In genomic region chr7:127884066-127884559, GRCh38 we compare ENCODE assay signal across 14 cellular contexts.
DNase-seq lines count a peak whose midpoint lies in the region; ATAC-seq and TF ChIP-seq lines count a peak whose summit lies in the region.
"Had no signal": no experiment of that assay in that cellular context is flagged by ENCODE, and none has a peak within 500 bp of the region (broad histone marks: within the 10 kb centered on the region; RNA-seq: fewer than 3 reads in every experiment).

No MANE protein-coding gene starts in this region.

- H3K4me1 ChIP-seq in HCT116 (ENCODE audit: control insufficient read depth in 1 of 2, insufficient read depth in 2 of 2, low read length in 2 of 2) (peaks cover 0 to 8% of the 10 kb centered on the region in 2 experiments; a peak in 1 of 4 replicates), adrenal gland (replicated peaks in 1 of 2) (peaks cover 38 to 68% of the 10 kb centered on the region in 2 donors), left ventricle myocardium inferior (peaks cover 74% of the 10 kb centered on the region), psoas muscle (peaks cover 19% of the 10 kb centered on the region)

- peaks cover 34% of the 10 kb centered on the region for H3K79me2 ChIP-seq in HCT116 (ENCODE audit: insufficient read depth, low read length)

- H3K9me3 ChIP-seq in HCT116 (ENCODE audit: control insufficient read depth in 1 of 2, insufficient read depth in 1 of 2, low read depth in 1 of 2, low read length in 2 of 2) (no peaks in the 10 kb centered on the region), adrenal gland (replicated peaks in 1 of 3) (no peaks in the 10 kb centered on the region), left ventricle myocardium inferior (replicated peaks) (no peaks in the 10 kb centered on the region), psoas muscle (no peaks in the 10 kb centered on the region)
- H3K9me3 ChIP-seq: SJSA1 had no signal

- BruUV-seq in HCT116 (replicated peaks; lab: Mats Ljungman, UMichigan): no TSS peak

- H3K27ac ChIP-seq in HCT116 (ENCODE audit: low read depth, low read length) (no peak overlapping the region), adrenal gland (no peak overlapping the region), left ventricle myocardium inferior (replicated peaks) (peak overlapping the region; percentile 65), psoas muscle (no peak overlapping the region)
- H3K27ac ChIP-seq: SJSA1 had no signal

- no peak for TF ChIP-seq RAD21 in HCT116 (IDR thresholded peaks at IDR 0.05; ENCODE audit: low read depth)

- ATAC-seq in HCT116: no peak
- peak; percentile 49 to 78 (median 66) for ATAC-seq in psoas muscle

- H3K9me2 ChIP-seq in HCT116 (ENCODE audit: insufficient read depth): no peaks in the 10 kb centered on the region

- TF ChIP-seq POLR2A in HCT116 (IDR thresholded peaks at IDR 0.05; ENCODE audit: borderline replicate concordance, extremely low read depth, insufficient read depth, insufficient read length) (no peak), adrenal gland (IDR thresholded peaks at IDR 0.05) (no peak)

- RAD21 ChIA-PET in HCT116 (lab: Charles Lee; ENCODE audit: low non-redundant PET in 1 of 2, low total read pairs in 2 of 2, uncharacterized antibody in 2 of 2, unreplicated experiment in 2 of 2): no interaction called here

- 64 to 94% (median 78%) methylated on average over 3 of the region's 3 CpGs for WGBS in adrenal gland, 4 donors
- WGBS in psoas muscle, 3 donors: 50 to 81% (median 64%) methylated on average over 3 of the region's 3 CpGs

- CTCF ChIA-PET in HCT116 (lab: Charles Lee): no interaction called here
- CTCF ChIA-PET in HEK293T (lab: Yijun Ruan, JAX): no interaction called here

- intact Hi-C loops in HCT116 (cut with micrococcal nuclease): no loop called here
- intact Hi-C loops in adrenal gland (cut with DNase I): no loop called here
- intact Hi-C loops in left ventricle myocardium inferior (cut with micrococcal nuclease): no loop called here
- intact Hi-C loops in psoas muscle (cut with DNase I): no loop called here

- H3K27me3 ChIP-seq in HCT116 (ENCODE audit: insufficient read depth, low read length) (no peaks in the 10 kb centered on the region), adrenal gland (no peaks in the 10 kb centered on the region), left ventricle myocardium inferior (ENCODE audit: low read depth) (no peaks in the 10 kb centered on the region), psoas muscle (ENCODE audit: insufficient read depth in 3 of 3, low read length in 2 of 3) (no peaks in the 10 kb centered on the region)
- H3K27me3 ChIP-seq: SJSA1 had no signal

- no peak overlapping the region for H2AFZ ChIP-seq in HCT116 (ENCODE audit: low read depth, low read length, poor library complexity, severe bottlenecking)

- H3K4me2 ChIP-seq in HCT116 (ENCODE audit: low read length): no peak overlapping the region

- no peak overlapping the region for H3K9ac ChIP-seq in HCT116 (ENCODE audit: low read length)

- POLR2A ChIA-PET in HCT116 (lab: Charles Lee): no interaction called here
- POLR2A ChIA-PET in HEK293T (lab: Yijun Ruan, JAX): no interaction called here

- H3K4me3 ChIP-seq in HCT116 (replicated peaks in 1 of 2; ENCODE audit: low read depth in 1 of 2, low read length in 2 of 2) (no peak overlapping the region), adrenal gland (no peak overlapping the region), left ventricle myocardium inferior (no peak overlapping the region), psoas muscle (no peak overlapping the region)
- H3K4me3 ChIP-seq: SJSA1 had no signal

- peaks cover 3 to 7% of the 10 kb centered on the region in 2 experiments; a peak in 2 of 4 replicates for H3K36me3 ChIP-seq in HCT116 (ENCODE audit: control insufficient read depth in 1 of 2, insufficient read depth in 2 of 2, low read length in 2 of 2)
- no peaks in the 10 kb centered on the region for H3K36me3 ChIP-seq in adrenal gland (replicated peaks in 1 of 2)
- H3K36me3 ChIP-seq in left ventricle myocardium inferior: peaks cover 8% of the 10 kb centered on the region
- peaks cover 2 to 14% of the 10 kb centered on the region in 2 donors for H3K36me3 ChIP-seq in psoas muscle (ENCODE audit: insufficient read depth in 1 of 2, low read depth in 1 of 2)

- no peak for DNase-seq in HCT116 (ENCODE audit: low read depth, low spot score)
- DNase-seq in adrenal gland: peak in 2 of 7 donors; percentile 33 to 62
- DNase-seq in left ventricle myocardium inferior: peak; percentile 24
- DNase-seq in psoas muscle: no peak
- no peak for DNase-seq in NCI-H146 treated with DMSO at 0.1 percent for 48 hours (lab: John Stamatoyannopoulos, UW; ENCODE audit: unreplicated experiment)
- no peak for DNase-seq in activated CD4-positive, alpha-beta T cell treated with anti-CD3 and anti-CD28 coated beads for 1 hour
- no peak for DNase-seq in HEK293T (ENCODE audit: extremely low spot score)
- no peak for DNase-seq in HCEC 1CT
- DNase-seq: activated naive CD4-positive, alpha-beta T cell treated with anti-CD3 and anti-CD28 coated beads, Interleukin-2, amount 50 U/mL, for 16 hours; NCI-H1930; NCI-H510A treated with DMSO at 0.1 percent for 48 hours; retina; stimulated activated CD4-positive, alpha-beta T cell treated with anti-CD3 and anti-CD28 coated beads, Interleukin-1b, Interleukin-23, amount 100 ng/mL, for 48 hours had no signal

- TF ChIP-seq CTCF in HCT116 (IDR thresholded peaks at IDR 0.05 in 2 of 3, conservative IDR thresholded peaks at IDR 0.05 in 1 of 3; ENCODE audit: borderline replicate concordance in 1 of 3, insufficient read depth in 1 of 3, low read depth in 2 of 3, low read length in 2 of 3) (peak in 2 of 3 experiments; percentile 14 to 25; a peak in 1 of 6 replicates), adrenal gland (IDR thresholded peaks at IDR 0.05) (peak in 4 of 6 experiments; percentile 21 to 43 (median 28)), left ventricle myocardium inferior (IDR thresholded peaks at IDR 0.05; ENCODE audit: borderline replicate concordance) (peak; percentile 43), psoas muscle (IDR thresholded peaks at IDR 0.05) (no peak)

- H4K20me1 ChIP-seq in HCT116 (ENCODE audit: insufficient read depth): no peaks in the 10 kb centered on the region; the same call in 1 of the 2 replicates

TF ChIP-seq in HCT116, 20 proteins besides CTCF, POLR2A, EP300 and RAD21:
- TF ChIP-seq EGR1 (IDR thresholded peaks at IDR 0.05; ENCODE audit: low read depth): no peak
- no peak for TF ChIP-seq JUND (IDR thresholded peaks at IDR 0.05)
- no peak for TF ChIP-seq ZFX (IDR thresholded peaks at IDR 0.05)
- TF ChIP-seq EZH2phosphoT487 (IDR thresholded peaks at IDR 0.05; ENCODE audit: borderline replicate concordance): no peak
- no peak for TF ChIP-seq TCF7L2 (IDR thresholded peaks at IDR 0.05; ENCODE audit: borderline replicate concordance, extremely low read depth, insufficient read depth, insufficient read length)
- no peak for TF ChIP-seq ATF3 (IDR thresholded peaks at IDR 0.05)
- TF ChIP-seq SRF (IDR thresholded peaks at IDR 0.05; ENCODE audit: low read depth): no peak

TF ChIP-seq in HEK293T, 16 proteins besides CTCF, POLR2A, EP300 and RAD21:
- TF ChIP-seq ZNF384 (IDR thresholded peaks at IDR 0.05) (no peak), ARNT (IDR thresholded peaks at IDR 0.05) (no peak), HDGF (IDR thresholded peaks at IDR 0.05; ENCODE audit: borderline replicate concordance) (no peak)
